Comparison of ENCODE assay signal across 8 cellular contexts in the genomic region with DNA sequence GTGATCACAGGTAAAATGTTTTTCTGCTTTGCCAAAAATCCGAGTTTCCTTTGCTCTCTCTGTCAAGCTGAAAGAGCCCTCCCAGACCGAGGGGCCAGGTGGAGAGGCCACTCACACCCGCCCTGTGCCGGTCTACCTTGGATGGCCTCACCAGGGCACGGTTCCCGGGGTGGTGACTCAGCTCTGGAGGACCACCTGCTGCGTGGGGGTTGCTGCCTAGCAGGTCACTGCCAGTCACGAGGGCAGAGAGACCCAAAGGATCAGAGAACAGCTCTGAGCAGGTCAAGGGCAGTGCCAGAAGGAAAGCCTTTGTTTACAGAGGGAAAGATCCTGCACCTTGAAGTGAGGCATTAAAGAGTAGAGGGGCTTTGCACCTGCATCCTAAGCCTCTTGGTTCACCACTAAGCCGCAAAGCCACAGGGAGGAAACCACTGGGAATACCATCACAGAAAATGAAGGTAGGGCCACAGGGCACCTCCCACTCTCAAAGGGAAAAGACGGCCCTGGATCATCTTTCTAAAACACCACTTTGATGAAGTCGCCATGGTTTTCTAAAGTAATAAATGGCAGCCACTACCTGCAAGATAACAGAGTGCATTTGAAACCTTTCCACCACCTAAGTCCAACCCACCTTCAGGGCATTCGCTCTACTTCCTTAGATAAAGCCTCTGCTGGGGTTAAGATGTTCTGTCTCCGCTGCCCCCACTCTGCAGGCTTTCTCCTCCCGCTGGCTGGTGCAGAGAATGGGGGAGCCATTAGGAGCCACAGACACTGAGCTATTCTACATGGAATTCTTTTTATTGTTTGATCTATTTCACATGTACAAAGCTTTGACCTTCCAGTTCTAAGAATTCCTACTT.
DNase-seq lines count a peak whose midpoint lies in the region; ATAC-seq, FAIRE-seq and TF ChIP-seq lines count a peak whose summit lies in the region.

No MANE protein-coding gene starts in this region.

- ATAC-seq in GM18498 (IDR thresholded peaks at IDR 0.05; ENCODE audit: unreplicated experiment) (no peak), HG03039 (IDR thresholded peaks at IDR 0.05; ENCODE audit: unreplicated experiment) (no peak)

- no peak overlapping the region for H3K4me3 ChIP-seq in Jurkat, Clone E6-1 (ENCODE audit: low read length)
- H3K4me3 ChIP-seq in kidney (ENCODE audit: low read length in 2 of 2) (peak overlapping the region in 1 of 2 donors; percentile 15), thymus (ENCODE audit: low read length) (no peak overlapping the region)

- H3K4me1 ChIP-seq in kidney (ENCODE audit: control insufficient read depth in 1 of 2, insufficient read depth in 1 of 2, low read depth in 1 of 2, low read length in 2 of 2) (peaks cover 47 to 59% of the 10 kb centered on the region in 2 donors), thymus (ENCODE audit: control insufficient read depth, insufficient read depth, low read length) (peaks cover 8% of the 10 kb centered on the region)

- DNase-seq in ACHN (peak; percentile 99), kidney (peak; percentile 96), NAMALWA (ENCODE audit: low spot score) (no peak)
- peak; percentile 77 for DNase-seq in Jurkat, Clone E6-1 (ENCODE audit: low read depth, low spot score)

- in situ Hi-C loops in ACHN (cut with HindIII; ENCODE audit: low pct_ligation_motif_present, low pct_unique_long_range_greater_than_20kb, low sequenced_read_pairs): no loop called here

- H3K27ac ChIP-seq in adipose tissue (ENCODE audit: low read depth, low read length) (peak overlapping the region; percentile 1), kidney (ENCODE audit: low read depth in 2 of 2, low read length in 2 of 2) (peak overlapping the region; percentile 78 to 95), thymus (ENCODE audit: low read depth) (peak overlapping the region; percentile 4)

- no peaks in the 10 kb centered on the region for H3K27me3 ChIP-seq in thymus (ENCODE audit: control insufficient read depth, insufficient read depth)

- 45 to 56% (median 56%) methylated on average over 14 of the region's 14 CpGs for WGBS in adipose tissue, 3 donors
- 21% methylated on average over 14 of the region's 14 CpGs for WGBS in thymus

- peaks cover 2 to 5% of the 10 kb centered on the region in 2 donors for H3K36me3 ChIP-seq in kidney (ENCODE audit: control insufficient read depth in 1 of 2, insufficient read depth in 2 of 2, low read length in 2 of 2)
- H3K36me3 ChIP-seq in thymus (ENCODE audit: control insufficient read depth, insufficient read depth): no peaks in the 10 kb centered on the region

- H3K9ac ChIP-seq in kidney (ENCODE audit: low read length in 2 of 2): peak overlapping the region; percentile 51 to 63

- no peak for TF ChIP-seq CTCF in kidney (IDR thresholded peaks at IDR 0.05; ENCODE audit: borderline replicate concordance, extremely low read depth, insufficient read depth)

- intact Hi-C loops in kidney (cut with DNase I): loop anchor here (10.0 kb wide), 1 partner anchor 150 kb away; no protein-coding TSS in a partner anchor

- no peak for FAIRE-seq in kidney (lab: Jason Lieb, UNC)

- H3K9me3 ChIP-seq in kidney (ENCODE audit: control insufficient read depth in 1 of 2, low read length in 2 of 2) (no peaks in the 10 kb centered on the region), thymus (ENCODE audit: control insufficient read depth) (no peaks in the 10 kb centered on the region)

Comparison
In these comparisons a context has a peak if more than half of its experiments do, and no peak if none do; other contexts are left out.
1. H3K27ac ChIP-seq: peak in every context shown above with its lines; median percentile 86 in kidney; 4 in thymus; 1 in adipose tissue.